ENCODE assay signal across 8 cellular contexts in genomic region chr6:42901538-42901957, GRCh38. TPM values are rescaled to one million over a fixed set of nuclear protein-coding genes. Genes with fewer than 3 reads are reported as not detected.
DNase-seq lines count a peak whose midpoint lies in the region; ATAC-seq and TF ChIP-seq lines count a peak whose summit lies in the region.

No MANE protein-coding gene starts in this region.

- no peaks in the 10 kb centered on the region for H3K36me3 Mint-ChIP-seq in activated B cell treated with CpG ODN at 0.5 μM for 24 hours (ENCODE audit: low read depth)

- H3K9me3 Mint-ChIP-seq in activated B cell treated with CpG ODN at 0.5 μM for 24 hours: no peaks in the 10 kb centered on the region

- no peaks in the 10 kb centered on the region for H3K36me3 ChIP-seq in kidney epithelial cell (ENCODE audit: control insufficient read depth, insufficient read depth, low read length)

- DNase-seq in ELR (ENCODE audit: low read depth): peak; percentile 90
- DNase-seq in NCI-H345 (lab: John Stamatoyannopoulos, UW): peak; percentile 87
- no peak for DNase-seq in activated B cell treated with CpG ODN at 0.5 μM for 24 hours
- peak in 58 of 61 donors; percentile 10 to 79 (median 45) for DNase-seq in caudate nucleus (lab: John Stamatoyannopoulos, UW)
- no peak for DNase-seq in kidney epithelial cell (ENCODE audit: low read depth)
- peak; percentile 35 to 69 for DNase-seq in stimulated activated CD4-positive, alpha-beta T cell treated with anti-CD3 and anti-CD28 coated beads, Interleukin-1b, Interleukin-23, amount 100 ng/mL, for 4 hours (ENCODE audit: low read depth in 2 of 2)
- no peak for DNase-seq in GM19240 (ENCODE audit: insufficient read length, low spot score)

- peak; percentile 67 for ATAC-seq in HG03097 (IDR thresholded peaks at IDR 0.05; ENCODE audit: low FRiP score, unreplicated experiment)
- ATAC-seq in activated B cell treated with CpG ODN at 0.5 μM for 24 hours (ENCODE audit: low read depth): peak; percentile 100

- CTCF ChIA-PET in activated B cell treated with CpG ODN at 0.5 μM for 24 hours (lab: Charles Lee): interaction anchor here (0.7 to 3.2 kb wide), 7 partner anchors 9 to 244 kb away, joined by 3 to 22 read pairs (median 4); partner anchors contain the start of genes CNPY3 and PPP2R5D

- TF ChIP-seq CTCF in activated B cell treated with CpG ODN at 0.5 μM for 24 hours (IDR thresholded peaks at IDR 0.05) (peak; percentile 36), kidney epithelial cell (IDR thresholded peaks at IDR 0.05; ENCODE audit: insufficient read depth, low read length, poor library complexity, severe bottlenecking) (peak; percentile 69)

- no peak overlapping the region for H3K27ac ChIP-seq in caudate nucleus (ENCODE audit: low read depth, low read length)

- H3K4me1 Mint-ChIP-seq in activated B cell treated with CpG ODN at 0.5 μM for 24 hours: peaks cover 12% of the 10 kb centered on the region

- H3K27me3 ChIP-seq in kidney epithelial cell (ENCODE audit: control insufficient read depth, insufficient read depth, low read length): no peaks in the 10 kb centered on the region

- H3K4me3 ChIP-seq in kidney epithelial cell (ENCODE audit: low read depth, low read length): no peak overlapping the region

- intact Hi-C loops in activated B cell treated with CpG ODN at 0.5 μM for 24 hours (cut with micrococcal nuclease): loop anchor here (1.0 to 2.0 kb wide), 5 partner anchors 29 to 242 kb away; partner anchors contain the start of genes GNMT and KLHDC3

- POLR2A ChIA-PET in activated B cell treated with CpG ODN at 0.5 μM for 24 hours (lab: Charles Lee): interaction anchor here (1.5 to 2.0 kb wide), 4 partner anchors 28 to 242 kb away, joined by 4 to 5 read pairs (median 4); partner anchors contain the start of genes KLC4 and MRPL2

- H3K27ac Mint-ChIP-seq in activated B cell treated with CpG ODN at 0.5 μM for 24 hours: no peak overlapping the region

- H3K4me3 Mint-ChIP-seq in activated B cell treated with CpG ODN at 0.5 μM for 24 hours: no peak overlapping the region

- H3K27me3 Mint-ChIP-seq in activated B cell treated with CpG ODN at 0.5 μM for 24 hours: no peaks in the 10 kb centered on the region

RNA-seq across cellular contexts. Expression of gene PTCRA, which starts 14.3 kb away (rescaled TPM):
- total RNA-seq in activated B cell treated with CpG ODN at 0.5 μM for 24 hours (not detected in 2 replicates), kidney epithelial cell (not detected in 2 replicates)

RNA-seq across cellular contexts. Expression of gene RPL7L1, which starts 22.1 kb away (rescaled TPM):
- total RNA-seq in activated B cell treated with CpG ODN at 0.5 μM for 24 hours (94.5 and 110 TPM in 2 replicates), kidney epithelial cell (107 and 113 TPM in 2 replicates)

RNA-seq across cellular contexts. Expression of gene CNPY3, which starts 27.7 kb away (rescaled TPM):
- total RNA-seq in activated B cell treated with CpG ODN at 0.5 μM for 24 hours: 120 and 121 TPM in 2 replicates
- 56.5 and 57.8 TPM in 2 replicates for total RNA-seq in kidney epithelial cell

RNA-seq across cellular contexts. Expression of gene GNMT, which starts 59.0 kb away (rescaled TPM):
- total RNA-seq in activated B cell treated with CpG ODN at 0.5 μM for 24 hours (1.7 and 2.3 TPM in 2 replicates), kidney epithelial cell (not detected in 2 replicates)

Comparison
In these comparisons a context has a peak if more than half of its experiments do, and no peak if none do; other contexts are left out.
1. DNase-seq: peak in ELR (single experiment), NCI-H345 (single experiment), caudate nucleus (58 of 61) and stimulated activated CD4-positive, alpha-beta T cell treated with anti-CD3 and anti-CD28 coated beads, Interleukin-1b, Interleukin-23, amount 100 ng/mL, for 4 hours (2 of 2); none in activated B cell treated with CpG ODN at 0.5 μM for 24 hours (single experiment), kidney epithelial cell (single experiment) and GM19240 (single experiment).